In genomic region chr15:29669823-29670222, GRCh38 we compare ENCODE assay signal across 19 cellular contexts.
A peak's percentile ranks its signal among the peaks of the same experiment; 100 is the strongest.
DNase-seq lines count a peak whose midpoint lies in the region; ATAC-seq, FAIRE-seq and TF ChIP-seq lines count a peak whose summit lies in the region.
"Had no signal": no experiment of that assay in that cellular context is flagged by ENCODE, and none has a peak within 500 bp of the region (broad histone marks: within the 10 kb centered on the region; RNA-seq: fewer than 3 reads in every experiment).

No MANE protein-coding gene starts in this region.

- no peak overlapping the region for H2AFZ ChIP-seq in astrocyte (ENCODE audit: low read depth, low read length)
- H2AFZ ChIP-seq in keratinocyte (ENCODE audit: control insufficient read depth, low read length), result no peak overlapping the region

- no peaks in the 10 kb centered on the region for H3K36me3 Mint-ChIP-seq in astrocyte (ENCODE audit: low read depth, unreplicated experiment)
- H3K36me3 Mint-ChIP-seq in naive thymus-derived CD8-positive, alpha-beta T cell, result peaks cover 0 to 4% (median 0%) of the 10 kb centered on the region in 3 donors
- H3K36me3 Mint-ChIP-seq: CD4-positive, alpha-beta memory T cell had no signal

- H3K4me2 ChIP-seq in astrocyte (ENCODE audit: low read length) (peak overlapping the region; percentile 77), keratinocyte (ENCODE audit: control insufficient read depth, extremely low read depth, insufficient read depth, low read depth, low read length) (peak overlapping the region; percentile 15)

- ATAC-seq in upper lobe of right lung, result no peak
- no peak for ATAC-seq in naive thymus-derived CD8-positive, alpha-beta T cell
- ATAC-seq: mucosa of descending colon; stimulated activated naive CD8-positive, alpha-beta T cell treated with anti-CD3 and anti-CD28 coated beads, Interleukin-15, amount 100 ng/mL, for 72 hours had no signal

- TF ChIP-seq CTCF in astrocyte (IDR thresholded peaks at IDR 0.05; ENCODE audit: insufficient read depth, low read depth, low read length) (no peak), keratinocyte (optimal IDR thresholded peaks at IDR 0.05 in 1 of 3, IDR thresholded peaks at IDR 0.05 in 1 of 3, conservative IDR thresholded peaks at IDR 0.05 in 1 of 3; ENCODE audit: extremely low read depth in 1 of 3, insufficient read depth in 2 of 3, low read length in 3 of 3) (no peak), upper lobe of right lung (IDR thresholded peaks at IDR 0.05) (no peak)

- H3K27me3 ChIP-seq in astrocyte (ENCODE audit: insufficient read depth, low read length) (no peaks in the 10 kb centered on the region), keratinocyte (ENCODE audit: control insufficient read depth, extremely low read depth, insufficient read depth, low read length) (no peaks in the 10 kb centered on the region), upper lobe of right lung (no peaks in the 10 kb centered on the region)

- peak overlapping the region; percentile 90 for H3K27ac ChIP-seq in astrocyte (ENCODE audit: low read depth, low read length)
- peak overlapping the region; percentile 13 for H3K27ac ChIP-seq in keratinocyte (ENCODE audit: control insufficient read depth, insufficient read depth, low read length)
- peak overlapping the region; percentile 68 for H3K27ac ChIP-seq in upper lobe of right lung
- H3K27ac ChIP-seq: 22Rv1 had no signal

- H3K36me3 ChIP-seq in astrocyte (ENCODE audit: insufficient read depth, low read length) (no peaks in the 10 kb centered on the region), keratinocyte (ENCODE audit: control insufficient read depth in 2 of 2, extremely low read depth in 1 of 2, insufficient read depth in 2 of 2, low read length in 2 of 2) (no peaks in the 10 kb centered on the region), upper lobe of right lung (no peaks in the 10 kb centered on the region)

- no peaks in the 10 kb centered on the region for H4K20me1 ChIP-seq in astrocyte (ENCODE audit: insufficient read depth, low read length)
- H4K20me1 ChIP-seq in keratinocyte (ENCODE audit: control insufficient read depth, extremely low read depth, insufficient read depth, low read length), result no peaks in the 10 kb centered on the region

- no peak overlapping the region for H3K4me3 Mint-ChIP-seq in astrocyte (ENCODE audit: unreplicated experiment)
- no peak overlapping the region for H3K4me3 Mint-ChIP-seq in naive thymus-derived CD8-positive, alpha-beta T cell
- H3K4me3 Mint-ChIP-seq: CD4-positive, alpha-beta memory T cell; endodermal cell; stimulated activated naive CD8-positive, alpha-beta T cell treated with anti-CD3 and anti-CD28 coated beads, Interleukin-15, amount 100 ng/mL, for 72 hours had no signal

- FAIRE-seq in astrocyte (lab: Jason Lieb, UNC), result peak; percentile 26
- FAIRE-seq in keratinocyte (lab: Jason Lieb, UNC), result peak; percentile 64

- H3K4me1 ChIP-seq in astrocyte (ENCODE audit: insufficient read depth, low read length), result peaks cover 41% of the 10 kb centered on the region
- H3K4me1 ChIP-seq in keratinocyte (ENCODE audit: control insufficient read depth, extremely low read depth, insufficient read depth, low read length), result peaks cover 22% of the 10 kb centered on the region
- H3K4me1 ChIP-seq in upper lobe of right lung, result peaks cover 3% of the 10 kb centered on the region

- H3K9me3 ChIP-seq in astrocyte (ENCODE audit: insufficient read depth, low read depth, low read length) (no peaks in the 10 kb centered on the region), keratinocyte (ENCODE audit: control insufficient read depth, low read depth, low read length) (no peaks in the 10 kb centered on the region), upper lobe of right lung (no peaks in the 10 kb centered on the region)
- H3K9me3 ChIP-seq: mucosa of descending colon had no signal

- POLR2A ChIA-PET in naive thymus-derived CD8-positive, alpha-beta T cell (lab: Charles Lee), result no interaction called here

- H3K4me1 Mint-ChIP-seq in astrocyte (ENCODE audit: low read depth, unreplicated experiment), result peaks cover 29% of the 10 kb centered on the region
- H3K4me1 Mint-ChIP-seq in naive thymus-derived CD8-positive, alpha-beta T cell, result peaks cover 0 to 3% (median 1%) of the 10 kb centered on the region in 4 donors
- H3K4me1 Mint-ChIP-seq: stimulated activated naive CD8-positive, alpha-beta T cell treated with anti-CD3 and anti-CD28 coated beads, Interleukin-15, amount 100 ng/mL, for 72 hours had no signal

- no peaks in the 10 kb centered on the region for H3K9me3 Mint-ChIP-seq in astrocyte (ENCODE audit: unreplicated experiment)
- H3K9me3 Mint-ChIP-seq in naive thymus-derived CD8-positive, alpha-beta T cell, result no peaks in the 10 kb centered on the region
- H3K9me3 Mint-ChIP-seq: endodermal cell; stimulated activated naive CD8-positive, alpha-beta T cell treated with anti-CD3 and anti-CD28 coated beads, Interleukin-15, amount 100 ng/mL, for 72 hours had no signal

- H3K9ac ChIP-seq in astrocyte (ENCODE audit: low read length), result peak overlapping the region; percentile 77
- no peak overlapping the region for H3K9ac ChIP-seq in keratinocyte (ENCODE audit: control insufficient read depth, extremely low read depth, insufficient read depth, low read length)

- dilution Hi-C loops in keratinocyte (cut with MboI; ENCODE audit: extremely low pct_ligation_motif_present, low sequenced_read_pairs), result no loop called here

- H3K79me2 ChIP-seq in astrocyte (ENCODE audit: insufficient read depth, low read length), result no peaks in the 10 kb centered on the region
- H3K79me2 ChIP-seq in keratinocyte (ENCODE audit: control insufficient read depth, insufficient read depth, low read length), result no peaks in the 10 kb centered on the region

- intact Hi-C loops in upper lobe of right lung (cut with DNase I), result loop anchor here (10.0 kb wide), 1 partner anchor 395 kb away; no protein-coding TSS in a partner anchor

- H3K27me3 Mint-ChIP-seq in astrocyte (ENCODE audit: low read depth, unreplicated experiment), result peaks cover 3% of the 10 kb centered on the region
- peaks cover 15 to 39% (median 32%) of the 10 kb centered on the region in 5 donors for H3K27me3 Mint-ChIP-seq in naive thymus-derived CD8-positive, alpha-beta T cell

- H3K4me3 ChIP-seq in astrocyte (ENCODE audit: insufficient read depth, low read depth, low read length) (no peak overlapping the region), keratinocyte (ENCODE audit: control insufficient read depth in 2 of 3, extremely low read depth in 1 of 3, insufficient read depth in 2 of 3, low read depth in 1 of 3, low read length in 3 of 3) (no peak overlapping the region), upper lobe of right lung (no peak overlapping the region)
- H3K4me3 ChIP-seq: mucosa of descending colon had no signal

- no peaks in the 10 kb centered on the region for H3K9me1 ChIP-seq in keratinocyte (ENCODE audit: control insufficient read depth, extremely low read depth, insufficient read depth, low read length)

- H3K27ac Mint-ChIP-seq in astrocyte (ENCODE audit: unreplicated experiment), result peak overlapping the region; percentile 95
- no peak overlapping the region for H3K27ac Mint-ChIP-seq in naive thymus-derived CD8-positive, alpha-beta T cell
- H3K27ac Mint-ChIP-seq: endodermal cell; stimulated activated naive CD8-positive, alpha-beta T cell treated with anti-CD3 and anti-CD28 coated beads, Interleukin-15, amount 100 ng/mL, for 72 hours had no signal

- DNase-seq in DMS53 (lab: John Stamatoyannopoulos, UW), result peak; percentile 33
- DNase-seq in DMS53 treated with DMSO at 0.1 percent for 48 hours (lab: John Stamatoyannopoulos, UW; ENCODE audit: unreplicated experiment), result no peak
- peak; percentile 53 for DNase-seq in astrocyte (ENCODE audit: low read depth)
- DNase-seq in keratinocyte (ENCODE audit: low read depth, low spot score), result no peak
- no peak for DNase-seq in upper lobe of right lung
- DNase-seq in amniotic stem cell (lab: John Stamatoyannopoulos, UW), result no peak
- DNase-seq in naive thymus-derived CD8-positive, alpha-beta T cell, result no peak
- DNase-seq in AG08395 (ENCODE audit: low spot score), result no peak
- DNase-seq: activated CD4-positive, CD25-positive, alpha-beta regulatory T cell treated with anti-CD3 and anti-CD28 coated beads, Interleukin-2, amount 50 U/mL, for 72 hours; activated naive CD4-positive, alpha-beta T cell; CD4-positive, alpha-beta memory T cell; mucosa of descending colon; MV-4-11; NCI-H2081 treated with DMSO at 0.1 percent for 48 hours; RPMI8226; stimulated activated naive CD8-positive, alpha-beta T cell treated with anti-CD3 and anti-CD28 coated beads, Interleukin-15, amount 100 ng/mL, for 72 hours; T-helper 2 cell had no signal

Comparison
In these comparisons a context has a peak if more than half of its experiments do, and no peak if none do; other contexts are left out.
1. DNase-seq: peak in DMS53 (single experiment) and astrocyte (single experiment); none in DMS53 treated with DMSO at 0.1 percent for 48 hours (single experiment), keratinocyte (single experiment), upper lobe of right lung (single experiment), amniotic stem cell (single experiment), naive thymus-derived CD8-positive, alpha-beta T cell (0 of 10) and AG08395 (single experiment).
2. H3K27ac ChIP-seq: peak in every context shown above with its lines; median percentile 90 in astrocyte; 68 in upper lobe of right lung; 13 in keratinocyte.